In the genomic region with DNA sequence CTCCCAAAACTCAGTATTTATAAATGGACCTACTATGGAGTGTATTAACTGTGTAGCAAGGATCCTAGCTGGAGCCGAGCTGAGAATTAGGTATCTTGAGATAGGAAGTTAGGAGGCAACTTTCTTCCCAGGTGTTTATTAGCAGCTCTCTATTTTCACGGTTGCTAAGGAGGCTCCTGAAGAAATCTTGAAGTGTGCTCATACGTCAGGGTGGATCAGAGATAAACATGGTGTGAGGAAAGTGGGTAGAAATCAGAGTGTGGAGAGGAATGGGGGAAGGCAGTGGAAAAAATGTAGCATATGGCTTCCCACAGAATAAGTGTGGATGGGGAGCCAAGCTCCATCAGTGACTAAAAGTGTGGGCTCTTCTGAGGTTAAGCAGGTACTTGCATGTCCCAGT, we compare ENCODE assay signal across 20 cellular contexts.
"Had no signal": no experiment of that assay in that cellular context is flagged by ENCODE, and none has a peak within 500 bp of the region (broad histone marks: within the 10 kb centered on the region; RNA-seq: fewer than 3 reads in every experiment).

No MANE protein-coding gene starts in this region.

- H3K9ac ChIP-seq: neural progenitor cell had no signal

- H3K27ac ChIP-seq: colonic mucosa, esophagus squamous epithelium, hepatocyte, neural progenitor cell, psoas muscle, right lobe of liver, tibial artery, upper lobe of right lung, vagina had no signal

- DNase-seq: colonic mucosa; dermis blood vessel endothelial cell; esophagus squamous epithelium; foreskin fibroblast; head of caudate nucleus; left colon; natural killer cell; nucleus accumbens; psoas muscle; retina; right lobe of liver; stimulated activated CD4-positive, alpha-beta T cell treated with anti-CD3 and anti-CD28 coated beads, Interleukin-4, amount 100 ng/mL, for 1 hour; stimulated activated CD8-positive, alpha-beta memory T cell treated with anti-CD3 and anti-CD28 coated beads, Interleukin-4, amount 100 ng/mL, for 48 hours; stimulated activated naive CD8-positive, alpha-beta T cell treated with anti-CD3 and anti-CD28 coated beads, Interleukin-15, Interleukin-2, amounts not matched to agents 100 U/mL and 50 U/mL, for 24 hours; tibial artery; upper lobe of right lung had no signal

- H3K36me3 ChIP-seq: colonic mucosa, esophagus squamous epithelium, neural progenitor cell, right lobe of liver, tibial artery, upper lobe of right lung, vagina had no signal

- H3K4me2 ChIP-seq: hepatocyte, neural progenitor cell had no signal

- H3K4me3 ChIP-seq: colonic mucosa, esophagus squamous epithelium, hepatocyte, neural progenitor cell, psoas muscle, right lobe of liver, tibial artery, upper lobe of right lung, vagina had no signal

- H3K4me1 ChIP-seq: colonic mucosa, esophagus squamous epithelium, neural progenitor cell, psoas muscle, right lobe of liver, tibial artery, upper lobe of right lung, vagina had no signal

- H3K27me3 ChIP-seq: colonic mucosa, esophagus squamous epithelium, hepatocyte, neural progenitor cell, right lobe of liver, tibial artery, upper lobe of right lung, vagina had no signal

- ATAC-seq: left colon; natural killer cell; psoas muscle; right lobe of liver; stimulated activated effector memory CD8-positive, alpha-beta T cell treated with anti-CD3 and anti-CD28 coated beads, Interleukin-12 subunit alpha, Interleukin-12 subunit beta, amount 100 ng/mL, for 72 hours; stimulated activated naive CD8-positive, alpha-beta T cell treated with anti-CD3 and anti-CD28 coated beads, Interleukin-15, Interleukin-2, amounts not matched to agents 100 U/mL and 50 U/mL, for 24 hours; upper lobe of right lung had no signal

- H3K79me2 ChIP-seq: hepatocyte had no signal
